ENCODE assay signal across 8 cellular contexts in the genomic region with DNA sequence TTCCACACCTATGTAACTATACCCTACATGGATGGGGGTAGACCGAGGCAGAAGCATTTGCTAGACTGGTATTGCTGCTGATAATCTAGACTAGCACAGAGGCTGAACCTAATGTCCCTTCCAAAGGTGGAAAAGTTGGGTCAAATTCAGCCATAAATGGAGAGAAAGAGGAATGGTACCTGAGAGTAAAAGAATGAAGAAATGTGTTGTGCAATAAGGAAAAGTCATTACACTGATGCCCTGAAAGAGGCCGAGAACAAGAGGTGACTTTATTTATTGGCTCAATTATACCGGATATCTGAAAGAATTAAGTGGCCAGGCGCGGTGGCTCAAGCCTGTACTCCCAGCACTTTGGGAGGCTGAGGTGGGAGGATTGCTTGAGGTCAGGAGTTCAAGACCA.
"Had no signal": no experiment of that assay in that cellular context is flagged by ENCODE, and none has a peak within 500 bp of the region (broad histone marks: within the 10 kb centered on the region; RNA-seq: fewer than 3 reads in every experiment).

No MANE protein-coding gene starts in this region.

- DNase-seq: GDM1, GF-D8 had no signal

- FAIRE-seq: G401.6, GM12878, GM12891, GM12892, GM18507, GM19239 had no signal

- ATAC-seq: GM12878 had no signal

- H3K4me3 ChIP-seq: GM12878 had no signal
